ENCODE assay signal across 32 cellular contexts in genomic region chr4:66275381-66276060, GRCh38.
DNase-seq lines count a peak whose midpoint lies in the region; FAIRE-seq and TF ChIP-seq lines count a peak whose summit lies in the region.
"Had no signal": no experiment of that assay in that cellular context is flagged by ENCODE, and none has a peak within 500 bp of the region (broad histone marks: within the 10 kb centered on the region; RNA-seq: fewer than 3 reads in every experiment).

No MANE protein-coding gene starts in this region.

- H3K36me3 Mint-ChIP-seq in astrocyte (ENCODE audit: low read depth, unreplicated experiment) (no peaks in the 10 kb centered on the region), Caco-2 (ENCODE audit: insufficient read depth, unreplicated experiment) (no peaks in the 10 kb centered on the region)
- H3K36me3 Mint-ChIP-seq: activated CD8-positive, alpha-beta memory T cell treated with anti-CD3 and anti-CD28 coated beads, Interleukin-2, amount 10 ng/mL, durations not matched to agents 7 days and 5 days had no signal

- POLR2A ChIA-PET in BJ (lab: Charles Lee), result no interaction called here
- POLR2A ChIA-PET in Caco-2 (lab: Charles Lee), result no interaction called here

- no peak for FAIRE-seq in astrocyte (lab: Jason Lieb, UNC)
- FAIRE-seq: endometrium, pancreas had no signal

- H3K9ac ChIP-seq in astrocyte (ENCODE audit: low read length), result no peak overlapping the region

- H3K27ac ChIP-seq in astrocyte (ENCODE audit: low read depth, low read length), result no peak overlapping the region
- H3K27ac ChIP-seq: body of pancreas, esophagus muscularis mucosa, left lung, pancreas, RWPE1, SJSA1, skin epidermis had no signal

- H3K79me2 ChIP-seq in astrocyte (ENCODE audit: insufficient read depth, low read length), result no peaks in the 10 kb centered on the region

- H3K27ac Mint-ChIP-seq in astrocyte (ENCODE audit: unreplicated experiment) (no peak overlapping the region), Caco-2 (ENCODE audit: unreplicated experiment) (no peak overlapping the region)
- H3K27ac Mint-ChIP-seq: activated B cell treated with CpG ODN at 0.5 μM for 24 hours; activated CD8-positive, alpha-beta memory T cell treated with anti-CD3 and anti-CD28 coated beads, Interleukin-2, amount 10 ng/mL, durations not matched to agents 7 days and 5 days had no signal

- no peaks in the 10 kb centered on the region for H3K4me1 ChIP-seq in astrocyte (ENCODE audit: insufficient read depth, low read length)
- H3K4me1 ChIP-seq in Caco-2, result no peaks in the 10 kb centered on the region
- H3K4me1 ChIP-seq: body of pancreas, esophagus muscularis mucosa, left lung, pancreas, SJSA1 had no signal

- CTCF ChIA-PET in BJ (lab: Yijun Ruan, JAX), result no interaction called here
- CTCF ChIA-PET in Caco-2 (lab: Charles Lee), result no interaction called here

- no peak overlapping the region for H3K4me3 Mint-ChIP-seq in astrocyte (ENCODE audit: unreplicated experiment)
- no peak overlapping the region for H3K4me3 Mint-ChIP-seq in Caco-2 (ENCODE audit: unreplicated experiment)
- H3K4me3 Mint-ChIP-seq: activated B cell treated with CpG ODN at 0.5 μM for 24 hours; activated CD8-positive, alpha-beta memory T cell treated with anti-CD3 and anti-CD28 coated beads, Interleukin-2, amount 10 ng/mL, durations not matched to agents 7 days and 5 days had no signal

- no peaks in the 10 kb centered on the region for H3K4me1 Mint-ChIP-seq in astrocyte (ENCODE audit: low read depth, unreplicated experiment)
- no peaks in the 10 kb centered on the region for H3K4me1 Mint-ChIP-seq in Caco-2 (ENCODE audit: low read depth, unreplicated experiment)
- H3K4me1 Mint-ChIP-seq: activated B cell treated with CpG ODN at 0.5 μM for 24 hours; activated CD8-positive, alpha-beta memory T cell treated with anti-CD3 and anti-CD28 coated beads, Interleukin-2, amount 10 ng/mL, durations not matched to agents 7 days and 5 days had no signal

- H2AFZ ChIP-seq in astrocyte (ENCODE audit: low read depth, low read length), result peak overlapping the region; percentile 64

- intact Hi-C loops in Caco-2 (cut with micrococcal nuclease; ENCODE audit: unreplicated experiment), result no loop called here

- no peaks in the 10 kb centered on the region for H3K9me3 ChIP-seq in astrocyte (ENCODE audit: insufficient read depth, low read depth, low read length)
- H3K9me3 ChIP-seq in Caco-2, result no peaks in the 10 kb centered on the region
- H3K9me3 ChIP-seq: body of pancreas, esophagus muscularis mucosa, left lung, pancreas had no signal

- no peaks in the 10 kb centered on the region for H4K20me1 ChIP-seq in astrocyte (ENCODE audit: insufficient read depth, low read length)

- H3K36me3 ChIP-seq in BJ (ENCODE audit: control insufficient read depth, insufficient read depth, low read length) (no peaks in the 10 kb centered on the region), astrocyte (ENCODE audit: insufficient read depth, low read length) (no peaks in the 10 kb centered on the region), Caco-2 (ENCODE audit: control insufficient read depth, insufficient read depth, low read length) (no peaks in the 10 kb centered on the region)
- H3K36me3 ChIP-seq: esophagus muscularis mucosa, left lung, pancreas, SJSA1 had no signal

- no peaks in the 10 kb centered on the region for H3K27me3 Mint-ChIP-seq in astrocyte (ENCODE audit: low read depth, unreplicated experiment)
- H3K27me3 Mint-ChIP-seq in Caco-2 (ENCODE audit: insufficient read depth, unreplicated experiment), result peaks cover 2% of the 10 kb centered on the region
- H3K27me3 Mint-ChIP-seq: activated B cell treated with CpG ODN at 0.5 μM for 24 hours; activated CD8-positive, alpha-beta memory T cell treated with anti-CD3 and anti-CD28 coated beads, Interleukin-2, amount 10 ng/mL, durations not matched to agents 7 days and 5 days had no signal

- no TSS peak for BruUV-seq in Caco-2 (replicated peaks; lab: Mats Ljungman, UMichigan)

- no peak overlapping the region for H3K4me2 ChIP-seq in astrocyte (ENCODE audit: low read length)

- TF ChIP-seq CTCF in BJ (IDR thresholded peaks at IDR 0.05; ENCODE audit: insufficient read depth, low read depth, low read length), result no peak
- no peak for TF ChIP-seq CTCF in astrocyte (IDR thresholded peaks at IDR 0.05; ENCODE audit: insufficient read depth, low read depth, low read length)
- TF ChIP-seq CTCF in Caco-2 (IDR thresholded peaks at IDR 0.05; ENCODE audit: insufficient read depth in 1 of 2, low read depth in 1 of 2, low read length in 1 of 2, severe bottlenecking in 1 of 2, unreplicated experiment in 1 of 2), result no peak

- peak; percentile 18 for DNase-seq in BJ (ENCODE audit: low read depth)
- DNase-seq in HT-29 (ENCODE audit: low spot score), result peak; percentile 7
- peak; percentile 12 for DNase-seq in astrocyte (ENCODE audit: low read depth)
- DNase-seq in foreskin melanocyte, result peak; percentile 0
- no peak for DNase-seq in activated T-cell treated with anti-CD3 and anti-CD28 coated beads for 4 hours
- no peak for DNase-seq in NCI-H226
- no peak for DNase-seq in Caco-2
- no peak for DNase-seq in activated CD4-positive, CD25-positive, alpha-beta regulatory T cell (lab: John Stamatoyannopoulos, UW)
- DNase-seq: activated B cell treated with CpG ODN at 0.5 μM for 24 hours; activated CD4-positive, alpha-beta T cell treated with anti-CD3 and anti-CD28 coated beads, Interleukin-2, amount 50 U/mL, for 4 hours; activated CD8-positive, alpha-beta memory T cell treated with anti-CD3 and anti-CD28 coated beads, Interleukin-2, amount 10 ng/mL, durations not matched to agents 7 days and 5 days; activated gamma-delta T cell treated with Interleukin-2 at 50 U/mL for 16 hours; activated T-cell treated with anti-CD3 and anti-CD28 coated beads, Interleukin-2, amount 50 U/mL, for 48 hours; COR-L47; DMS79; GDM1; glutamatergic neuron; islet precursor cell; left lung; mesenchymal stem cell; NCI-H1092 treated with DMSO at 0.1 percent for 48 hours; NCI-H1694 treated with DMSO at 0.1 percent for 48 hours; NCI-H748 treated with DMSO at 0.1 percent for 48 hours; pancreas; stimulated activated naive CD4-positive, alpha-beta T cell; T-helper 1 cell had no signal

- peaks cover 2% of the 10 kb centered on the region for H3K9me3 Mint-ChIP-seq in astrocyte (ENCODE audit: unreplicated experiment)
- no peaks in the 10 kb centered on the region for H3K9me3 Mint-ChIP-seq in Caco-2 (ENCODE audit: unreplicated experiment)
- H3K9me3 Mint-ChIP-seq: activated B cell treated with CpG ODN at 0.5 μM for 24 hours had no signal

- H3K4me3 ChIP-seq in BJ (ENCODE audit: low read depth, low read length) (no peak overlapping the region), astrocyte (ENCODE audit: insufficient read depth, low read depth, low read length) (no peak overlapping the region), Caco-2 (ENCODE audit: low read depth, low read length) (no peak overlapping the region)
- H3K4me3 ChIP-seq: body of pancreas, esophagus muscularis mucosa, left lung, pancreas, SJSA1, skin epidermis had no signal

- H3K27me3 ChIP-seq in BJ (ENCODE audit: control insufficient read depth, insufficient read depth, low read length) (no peaks in the 10 kb centered on the region), astrocyte (ENCODE audit: insufficient read depth, low read length) (no peaks in the 10 kb centered on the region), Caco-2 (replicated peaks; ENCODE audit: control insufficient read depth, insufficient read depth, low read length) (no peaks in the 10 kb centered on the region)
- H3K27me3 ChIP-seq: body of pancreas, esophagus muscularis mucosa, left lung, pancreas, SJSA1 had no signal

Comparison
In these comparisons a context has a peak if more than half of its experiments do, and no peak if none do; other contexts are left out.
1. DNase-seq: peak in BJ (single experiment), HT-29 (single experiment), astrocyte (single experiment) and foreskin melanocyte (single experiment); none in activated T-cell treated with anti-CD3 and anti-CD28 coated beads for 4 hours (single experiment), NCI-H226 (single experiment), Caco-2 (0 of 2) and activated CD4-positive, CD25-positive, alpha-beta regulatory T cell (0 of 4).